16 cellular contexts compared by ENCODE assay signal in genomic region chr10:55786461-55786860, GRCh38.
A peak's percentile ranks its signal among the peaks of the same experiment; 100 is the strongest.
DNase-seq lines count a peak whose midpoint lies in the region; ATAC-seq, FAIRE-seq and TF ChIP-seq lines count a peak whose summit lies in the region.
"Had no signal": no experiment of that assay in that cellular context is flagged by ENCODE, and none has a peak within 500 bp of the region (broad histone marks: within the 10 kb centered on the region; RNA-seq: fewer than 3 reads in every experiment).

No MANE protein-coding gene starts in this region.

- H3K4me3 ChIP-seq in breast epithelium (no peak overlapping the region), small intestine (ENCODE audit: low read depth in 1 of 2, low read length in 2 of 2) (no peak overlapping the region)
- H3K4me3 ChIP-seq: BLaER1, HAP-1 had no signal

- H3K36me3 Mint-ChIP-seq in MCF 10A (ENCODE audit: insufficient read depth, unreplicated experiment): no peaks in the 10 kb centered on the region
- H3K36me3 Mint-ChIP-seq: CD8-positive, alpha-beta memory T cell had no signal

- H3K27me3 Mint-ChIP-seq in MCF 10A (ENCODE audit: insufficient read depth, unreplicated experiment): no peaks in the 10 kb centered on the region
- H3K27me3 Mint-ChIP-seq: CD8-positive, alpha-beta memory T cell had no signal

- CTCF ChIA-PET in MCF 10A (lab: Yijun Ruan, JAX): no interaction called here

- H3K27ac ChIP-seq in breast epithelium (no peak overlapping the region), small intestine (ENCODE audit: low read depth in 1 of 2, low read length in 1 of 2) (no peak overlapping the region)
- H3K27ac ChIP-seq: 22Rv1, BLaER1 had no signal

- FAIRE-seq in small intestine (lab: Jason Lieb, UNC): peak; percentile 26
- FAIRE-seq: GM18507, H1 had no signal

- WGBS in small intestine, 3 donors: 36 to 64% (median 43%) methylated on average over 3 of the region's 3 CpGs

- intact Hi-C loops in MCF 10A (cut with micrococcal nuclease): no loop called here
- intact Hi-C loops in breast epithelium (cut with DNase I; ENCODE audit: low total_unique reads): no loop called here

- no peak for ATAC-seq in HG02884 (IDR thresholded peaks at IDR 0.05; ENCODE audit: unreplicated experiment)

- POLR2A ChIA-PET in MCF 10A (lab: Yijun Ruan, JAX): no interaction called here

- no peak for TF ChIP-seq POLR2A in breast epithelium (IDR thresholded peaks at IDR 0.05)

- no TSS peak for BruUV-seq in MCF 10A (replicated peaks; lab: Mats Ljungman, UMichigan)

- H3K4me3 Mint-ChIP-seq in MCF 10A (ENCODE audit: unreplicated experiment): no peak overlapping the region
- H3K4me3 Mint-ChIP-seq: CD8-positive, alpha-beta memory T cell had no signal

- H3K27me3 ChIP-seq in breast epithelium: no peaks in the 10 kb centered on the region
- H3K27me3 ChIP-seq in small intestine (ENCODE audit: control insufficient read depth in 2 of 2, insufficient read depth in 2 of 2, low read length in 2 of 2): no peaks in the 10 kb centered on the region
- H3K27me3 ChIP-seq: BLaER1 had no signal

- H3K9me3 ChIP-seq in breast epithelium (no peaks in the 10 kb centered on the region), small intestine (ENCODE audit: control insufficient read depth, low read depth) (no peaks in the 10 kb centered on the region)
- H3K9me3 ChIP-seq: BLaER1, HAP-1 had no signal

- DNase-seq in NCI-H1417 (lab: John Stamatoyannopoulos, UW): peak in 2 of 3 experiments; percentile 11 to 73
- no peak for DNase-seq in NCI-H1417 treated with DMSO at 0.1 percent for 48 hours (lab: John Stamatoyannopoulos, UW)
- peak; percentile 1 for DNase-seq in MCF 10A (ENCODE audit: unreplicated experiment)
- DNase-seq in breast epithelium (ENCODE audit: low spot score in 2 of 2): no peak
- peak; percentile 65 for DNase-seq in NCI-H748 (lab: John Stamatoyannopoulos, UW; ENCODE audit: unreplicated experiment)
- DNase-seq in small intestine: no peak
- no peak for DNase-seq in SIG-M5 (lab: John Stamatoyannopoulos, UW)
- DNase-seq: AML-193; CD8-positive, alpha-beta memory T cell; DMS 273 treated with DMSO at 0.1 percent for 48 hours had no signal

- no peaks in the 10 kb centered on the region for H3K9me3 Mint-ChIP-seq in MCF 10A (ENCODE audit: unreplicated experiment)

- TF ChIP-seq CTCF in MCF 10A (IDR thresholded peaks at IDR 0.05; ENCODE audit: unreplicated experiment) (no peak), breast epithelium (IDR thresholded peaks at IDR 0.05) (no peak)

- no peak overlapping the region for H3K27ac Mint-ChIP-seq in MCF 10A (ENCODE audit: low read depth, unreplicated experiment)
- H3K27ac Mint-ChIP-seq: CD8-positive, alpha-beta memory T cell had no signal

- H3K4me1 ChIP-seq in breast epithelium: no peaks in the 10 kb centered on the region
- H3K4me1 ChIP-seq in small intestine (ENCODE audit: control insufficient read depth in 2 of 2, insufficient read depth in 1 of 2, low read depth in 1 of 2, low read length in 1 of 2): no peaks in the 10 kb centered on the region
- H3K4me1 ChIP-seq: BLaER1, HAP-1 had no signal

- no peaks in the 10 kb centered on the region for H3K4me1 Mint-ChIP-seq in MCF 10A (ENCODE audit: insufficient read depth, unreplicated experiment)
- H3K4me1 Mint-ChIP-seq: CD8-positive, alpha-beta memory T cell had no signal

- no peaks in the 10 kb centered on the region for H3K36me3 ChIP-seq in breast epithelium
- no peaks in the 10 kb centered on the region for H3K36me3 ChIP-seq in small intestine (ENCODE audit: control insufficient read depth in 2 of 2, insufficient read depth in 2 of 2, low read length in 2 of 2)
- H3K36me3 ChIP-seq: BLaER1, HAP-1 had no signal

Comparison
In these comparisons a context has a peak if more than half of its experiments do, and no peak if none do; other contexts are left out.
1. DNase-seq: peak in NCI-H1417 (2 of 3), MCF 10A (single experiment) and NCI-H748 (single experiment); none in NCI-H1417 treated with DMSO at 0.1 percent for 48 hours (single experiment), breast epithelium (0 of 2), small intestine (single experiment) and SIG-M5 (single experiment).